1 cellular context compared by ENCODE assay signal in the genomic region with DNA sequence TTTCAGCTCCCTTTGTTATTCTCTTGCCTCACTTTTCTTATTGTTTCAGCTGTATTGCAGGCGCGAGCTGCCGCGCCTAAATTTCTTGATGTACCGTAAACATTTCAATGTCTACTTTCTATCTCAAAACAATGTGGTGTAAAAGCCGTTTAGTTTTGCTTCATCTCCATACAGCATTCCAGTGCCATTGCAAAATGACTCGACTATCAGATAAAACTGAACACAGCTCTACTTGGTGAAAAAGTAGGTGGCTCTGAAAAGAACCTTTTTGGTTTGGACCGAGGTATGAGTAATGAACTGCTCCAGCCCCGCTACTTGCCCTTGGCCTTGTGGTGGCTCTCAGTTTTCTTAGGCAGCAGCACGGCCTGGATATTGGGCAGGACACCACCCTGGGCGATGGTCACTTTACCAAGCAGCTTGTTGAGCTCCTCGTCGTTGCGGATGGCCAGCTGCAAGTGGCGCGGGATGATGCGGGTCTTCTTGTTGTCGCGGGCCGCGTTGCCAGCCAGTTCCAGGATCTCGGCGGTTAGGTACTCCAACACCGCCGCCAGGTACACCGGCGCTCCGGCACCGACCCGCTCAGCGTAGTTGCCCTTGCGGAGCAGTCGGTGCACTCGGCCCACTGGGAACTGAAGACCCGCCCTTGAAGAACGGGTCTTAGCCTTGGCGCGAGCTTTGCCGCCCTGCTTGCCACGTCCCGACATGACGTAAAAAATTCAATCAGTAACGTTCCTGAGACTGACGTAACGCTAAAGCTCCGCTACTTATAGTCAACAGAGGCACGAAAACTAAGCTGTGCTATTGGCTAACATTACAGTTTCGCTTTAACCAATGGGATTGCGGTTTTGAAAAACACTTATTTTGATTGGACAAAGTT.
TF ChIP-seq lines count a peak whose summit lies in the region.

No MANE protein-coding gene starts in this region.

TF ChIP-seq in K562, 482 proteins besides CTCF, POLR2A, EP300 and RAD21 (continued from another document and continues in another):
- TF ChIP-seq, protein P1, sequence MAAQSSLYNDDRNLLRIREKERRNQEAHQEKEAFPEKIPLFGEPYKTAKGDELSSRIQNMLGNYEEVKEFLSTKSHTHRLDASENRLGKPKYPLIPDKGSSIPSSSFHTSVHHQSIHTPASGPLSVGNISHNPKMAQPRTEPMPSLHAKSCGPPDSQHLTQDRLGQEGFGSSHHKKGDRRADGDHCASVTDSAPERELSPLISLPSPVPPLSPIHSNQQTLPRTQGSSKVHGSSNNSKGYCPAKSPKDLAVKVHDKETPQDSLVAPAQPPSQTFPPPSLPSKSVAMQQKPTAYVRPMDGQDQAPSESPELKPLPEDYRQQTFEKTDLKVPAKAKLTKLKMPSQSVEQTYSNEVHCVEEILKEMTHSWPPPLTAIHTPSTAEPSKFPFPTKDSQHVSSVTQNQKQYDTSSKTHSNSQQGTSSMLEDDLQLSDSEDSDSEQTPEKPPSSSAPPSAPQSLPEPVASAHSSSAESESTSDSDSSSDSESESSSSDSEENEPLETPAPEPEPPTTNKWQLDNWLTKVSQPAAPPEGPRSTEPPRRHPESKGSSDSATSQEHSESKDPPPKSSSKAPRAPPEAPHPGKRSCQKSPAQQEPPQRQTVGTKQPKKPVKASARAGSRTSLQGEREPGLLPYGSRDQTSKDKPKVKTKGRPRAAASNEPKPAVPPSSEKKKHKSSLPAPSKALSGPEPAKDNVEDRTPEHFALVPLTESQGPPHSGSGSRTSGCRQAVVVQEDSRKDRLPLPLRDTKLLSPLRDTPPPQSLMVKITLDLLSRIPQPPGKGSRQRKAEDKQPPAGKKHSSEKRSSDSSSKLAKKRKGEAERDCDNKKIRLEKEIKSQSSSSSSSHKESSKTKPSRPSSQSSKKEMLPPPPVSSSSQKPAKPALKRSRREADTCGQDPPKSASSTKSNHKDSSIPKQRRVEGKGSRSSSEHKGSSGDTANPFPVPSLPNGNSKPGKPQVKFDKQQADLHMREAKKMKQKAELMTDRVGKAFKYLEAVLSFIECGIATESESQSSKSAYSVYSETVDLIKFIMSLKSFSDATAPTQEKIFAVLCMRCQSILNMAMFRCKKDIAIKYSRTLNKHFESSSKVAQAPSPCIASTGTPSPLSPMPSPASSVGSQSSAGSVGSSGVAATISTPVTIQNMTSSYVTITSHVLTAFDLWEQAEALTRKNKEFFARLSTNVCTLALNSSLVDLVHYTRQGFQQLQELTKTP (IDR thresholded peaks at IDR 0.05; ENCODE audit: low read depth in 1 of 2, partially characterized antibody in 2 of 2), result peak in 1 of 2 experiments; percentile 77
- TF ChIP-seq ZFX (CRISPR knock-in tag; IDR thresholded peaks at IDR 0.05) (peak; percentile 86), HMGN3 (IDR thresholded peaks at IDR 0.05; ENCODE audit: borderline replicate concordance, extremely low read depth, insufficient read length, low read depth, low read length) (no peak), NFXL1 (CRISPR knock-in tag; IDR thresholded peaks at IDR 0.05) (peak; percentile 50), ZNF121 (CRISPR knock-in tag; conservative IDR thresholded peaks at IDR 0.05) (no peak), ZNF408 (CRISPR knock-in tag; IDR thresholded peaks at IDR 0.05; ENCODE audit: low read depth) (no peak), POLR2G (IDR thresholded peaks at IDR 0.05; ENCODE audit: low read depth, low read length) (peak; percentile 92), RFX7 (CRISPR knock-in tag; IDR thresholded peaks at IDR 0.05) (no peak), DACH1 (IDR thresholded peaks at IDR 0.05; ENCODE audit: partially characterized antibody) (peak; percentile 58), KLF1 (tag; IDR thresholded peaks at IDR 0.05) (no peak; the same call in 1 of the 2 replicates), FOS (IDR thresholded peaks at IDR 0.05; ENCODE audit: extremely low read depth, insufficient read length) (peak; percentile 98), ZNF253 (CRISPR knock-in tag; conservative IDR thresholded peaks at IDR 0.05) (0 out of 2 replicates have a peak, but pooled peaks have one; percentile 19), ZNF133 (CRISPR knock-in tag; IDR thresholded peaks at IDR 0.05) (peak; percentile 72; the same call in 1 of the 2 replicates), MECOM (CRISPR knock-in tag; IDR thresholded peaks at IDR 0.05) (no peak), NFE2L1 (tag; IDR thresholded peaks at IDR 0.05; ENCODE audit: borderline replicate concordance, low read depth) (no peak), DMBX1 (CRISPR knock-in tag; IDR thresholded peaks at IDR 0.05; ENCODE audit: borderline replicate concordance) (peak; percentile 84), HNRNPL (IDR thresholded peaks at IDR 0.05; ENCODE audit: low read depth, low read length) (no peak; the same call in 1 of the 2 replicates), ZNF57 (CRISPR knock-in tag; IDR thresholded peaks at IDR 0.05) (peak; percentile 83), ZNF583 (CRISPR knock-in tag; IDR thresholded peaks at IDR 0.05) (0 out of 2 replicates have a peak, but pooled peaks have one; percentile 44), NFIX (CRISPR knock-in tag; IDR thresholded peaks at IDR 0.05; ENCODE audit: low read depth) (no peak), TBL1XR1 (IDR thresholded peaks at IDR 0.05; ENCODE audit: low read length in 2 of 2) (peak in 1 of 2 experiments; percentile 93; a peak in 3 of 4 replicates), HMG20A (CRISPR knock-in tag; conservative IDR thresholded peaks at IDR 0.05) (0 out of 2 replicates have a peak, but pooled peaks have one; percentile 41), PML (IDR thresholded peaks at IDR 0.05; ENCODE audit: low read length) (peak; percentile 25; the same call in 1 of the 2 replicates), GABPB2 (CRISPR knock-in tag; conservative IDR thresholded peaks at IDR 0.05) (no peak; the same call in 1 of the 2 replicates), BCOR (IDR thresholded peaks at IDR 0.05) (no peak; the same call in 1 of the 2 replicates), CBFA2T2 (conservative IDR thresholded peaks at IDR 0.05) (no peak), POLR3A (IDR thresholded peaks at IDR 0.05; ENCODE audit: borderline replicate concordance, extremely low read depth, insufficient read depth, insufficient read length) (no peak), MTF1 (CRISPR knock-in tag; IDR thresholded peaks at IDR 0.05; ENCODE audit: borderline replicate concordance) (peak; percentile 52; the same call in 1 of the 2 replicates), ZC3H4 (CRISPR knock-in tag; IDR thresholded peaks at IDR 0.05; ENCODE audit: borderline replicate concordance) (peak; percentile 92; the same call in 1 of the 2 replicates), EHMT2 (IDR thresholded peaks at IDR 0.05) (no peak), OTX1 (CRISPR knock-in tag; IDR thresholded peaks at IDR 0.05) (peak; percentile 77), SAFB2 (IDR thresholded peaks at IDR 0.05; ENCODE audit: borderline replicate concordance, low read depth, low read length, severe bottlenecking) (no peak), POLR2AphosphoS5 (IDR thresholded peaks at IDR 0.05; ENCODE audit: control insufficient read depth, insufficient read depth, low read depth, low read length) (no peak), EGR1 (conservative IDR thresholded peaks at IDR 0.05) (no peak)
- TF ChIP-seq, protein P2, sequence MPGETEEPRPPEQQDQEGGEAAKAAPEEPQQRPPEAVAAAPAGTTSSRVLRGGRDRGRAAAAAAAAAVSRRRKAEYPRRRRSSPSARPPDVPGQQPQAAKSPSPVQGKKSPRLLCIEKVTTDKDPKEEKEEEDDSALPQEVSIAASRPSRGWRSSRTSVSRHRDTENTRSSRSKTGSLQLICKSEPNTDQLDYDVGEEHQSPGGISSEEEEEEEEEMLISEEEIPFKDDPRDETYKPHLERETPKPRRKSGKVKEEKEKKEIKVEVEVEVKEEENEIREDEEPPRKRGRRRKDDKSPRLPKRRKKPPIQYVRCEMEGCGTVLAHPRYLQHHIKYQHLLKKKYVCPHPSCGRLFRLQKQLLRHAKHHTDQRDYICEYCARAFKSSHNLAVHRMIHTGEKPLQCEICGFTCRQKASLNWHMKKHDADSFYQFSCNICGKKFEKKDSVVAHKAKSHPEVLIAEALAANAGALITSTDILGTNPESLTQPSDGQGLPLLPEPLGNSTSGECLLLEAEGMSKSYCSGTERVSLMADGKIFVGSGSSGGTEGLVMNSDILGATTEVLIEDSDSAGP (CRISPR knock-in tag; IDR thresholded peaks at IDR 0.05), result no peak
- TF ChIP-seq, protein P3, sequence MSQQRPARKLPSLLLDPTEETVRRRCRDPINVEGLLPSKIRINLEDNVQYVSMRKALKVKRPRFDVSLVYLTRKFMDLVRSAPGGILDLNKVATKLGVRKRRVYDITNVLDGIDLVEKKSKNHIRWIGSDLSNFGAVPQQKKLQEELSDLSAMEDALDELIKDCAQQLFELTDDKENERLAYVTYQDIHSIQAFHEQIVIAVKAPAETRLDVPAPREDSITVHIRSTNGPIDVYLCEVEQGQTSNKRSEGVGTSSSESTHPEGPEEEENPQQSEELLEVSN (IDR thresholded peaks at IDR 0.05; ENCODE audit: borderline replicate concordance in 1 of 2, extremely low read depth in 1 of 2, insufficient read depth in 1 of 2, insufficient read length in 1 of 2, low read depth in 1 of 2, low read length in 1 of 2, poor library complexity in 1 of 2, severe bottlenecking in 1 of 2), result peak; percentile 72 to 80
- TF ChIP-seq, protein P4, sequence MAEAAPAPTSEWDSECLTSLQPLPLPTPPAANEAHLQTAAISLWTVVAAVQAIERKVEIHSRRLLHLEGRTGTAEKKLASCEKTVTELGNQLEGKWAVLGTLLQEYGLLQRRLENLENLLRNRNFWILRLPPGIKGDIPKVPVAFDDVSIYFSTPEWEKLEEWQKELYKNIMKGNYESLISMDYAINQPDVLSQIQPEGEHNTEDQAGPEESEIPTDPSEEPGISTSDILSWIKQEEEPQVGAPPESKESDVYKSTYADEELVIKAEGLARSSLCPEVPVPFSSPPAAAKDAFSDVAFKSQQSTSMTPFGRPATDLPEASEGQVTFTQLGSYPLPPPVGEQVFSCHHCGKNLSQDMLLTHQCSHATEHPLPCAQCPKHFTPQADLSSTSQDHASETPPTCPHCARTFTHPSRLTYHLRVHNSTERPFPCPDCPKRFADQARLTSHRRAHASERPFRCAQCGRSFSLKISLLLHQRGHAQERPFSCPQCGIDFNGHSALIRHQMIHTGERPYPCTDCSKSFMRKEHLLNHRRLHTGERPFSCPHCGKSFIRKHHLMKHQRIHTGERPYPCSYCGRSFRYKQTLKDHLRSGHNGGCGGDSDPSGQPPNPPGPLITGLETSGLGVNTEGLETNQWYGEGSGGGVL (CRISPR knock-in tag; IDR thresholded peaks at IDR 0.05), result no peak
- TF ChIP-seq, protein P5, sequence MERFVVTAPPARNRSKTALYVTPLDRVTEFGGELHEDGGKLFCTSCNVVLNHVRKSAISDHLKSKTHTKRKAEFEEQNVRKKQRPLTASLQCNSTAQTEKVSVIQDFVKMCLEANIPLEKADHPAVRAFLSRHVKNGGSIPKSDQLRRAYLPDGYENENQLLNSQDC (CRISPR knock-in tag; IDR thresholded peaks at IDR 0.05), result no peak; the same call in 1 of the 2 replicates
- TF ChIP-seq, protein P6, sequence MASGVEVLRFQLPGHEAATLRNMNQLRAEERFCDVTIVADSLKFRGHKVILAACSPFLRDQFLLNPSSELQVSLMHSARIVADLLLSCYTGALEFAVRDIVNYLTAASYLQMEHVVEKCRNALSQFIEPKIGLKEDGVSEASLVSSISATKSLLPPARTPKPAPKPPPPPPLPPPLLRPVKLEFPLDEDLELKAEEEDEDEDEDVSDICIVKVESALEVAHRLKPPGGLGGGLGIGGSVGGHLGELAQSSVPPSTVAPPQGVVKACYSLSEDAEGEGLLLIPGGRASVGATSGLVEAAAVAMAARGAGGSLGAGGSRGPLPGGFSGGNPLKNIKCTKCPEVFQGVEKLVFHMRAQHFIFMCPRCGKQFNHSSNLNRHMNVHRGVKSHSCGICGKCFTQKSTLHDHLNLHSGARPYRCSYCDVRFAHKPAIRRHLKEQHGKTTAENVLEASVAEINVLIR (CRISPR knock-in tag; IDR thresholded peaks at IDR 0.05), result peak; percentile 89
- TF ChIP-seq, protein P7, sequence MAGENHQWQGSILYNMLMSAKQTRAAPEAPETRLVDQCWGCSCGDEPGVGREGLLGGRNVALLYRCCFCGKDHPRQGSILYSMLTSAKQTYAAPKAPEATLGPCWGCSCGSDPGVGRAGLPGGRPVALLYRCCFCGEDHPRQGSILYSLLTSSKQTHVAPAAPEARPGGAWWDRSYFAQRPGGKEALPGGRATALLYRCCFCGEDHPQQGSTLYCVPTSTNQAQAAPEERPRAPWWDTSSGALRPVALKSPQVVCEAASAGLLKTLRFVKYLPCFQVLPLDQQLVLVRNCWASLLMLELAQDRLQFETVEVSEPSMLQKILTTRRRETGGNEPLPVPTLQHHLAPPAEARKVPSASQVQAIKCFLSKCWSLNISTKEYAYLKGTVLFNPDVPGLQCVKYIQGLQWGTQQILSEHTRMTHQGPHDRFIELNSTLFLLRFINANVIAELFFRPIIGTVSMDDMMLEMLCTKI (IDR thresholded peaks at IDR 0.05; ENCODE audit: partially characterized antibody), result no peak
- TF ChIP-seq, protein P8, sequence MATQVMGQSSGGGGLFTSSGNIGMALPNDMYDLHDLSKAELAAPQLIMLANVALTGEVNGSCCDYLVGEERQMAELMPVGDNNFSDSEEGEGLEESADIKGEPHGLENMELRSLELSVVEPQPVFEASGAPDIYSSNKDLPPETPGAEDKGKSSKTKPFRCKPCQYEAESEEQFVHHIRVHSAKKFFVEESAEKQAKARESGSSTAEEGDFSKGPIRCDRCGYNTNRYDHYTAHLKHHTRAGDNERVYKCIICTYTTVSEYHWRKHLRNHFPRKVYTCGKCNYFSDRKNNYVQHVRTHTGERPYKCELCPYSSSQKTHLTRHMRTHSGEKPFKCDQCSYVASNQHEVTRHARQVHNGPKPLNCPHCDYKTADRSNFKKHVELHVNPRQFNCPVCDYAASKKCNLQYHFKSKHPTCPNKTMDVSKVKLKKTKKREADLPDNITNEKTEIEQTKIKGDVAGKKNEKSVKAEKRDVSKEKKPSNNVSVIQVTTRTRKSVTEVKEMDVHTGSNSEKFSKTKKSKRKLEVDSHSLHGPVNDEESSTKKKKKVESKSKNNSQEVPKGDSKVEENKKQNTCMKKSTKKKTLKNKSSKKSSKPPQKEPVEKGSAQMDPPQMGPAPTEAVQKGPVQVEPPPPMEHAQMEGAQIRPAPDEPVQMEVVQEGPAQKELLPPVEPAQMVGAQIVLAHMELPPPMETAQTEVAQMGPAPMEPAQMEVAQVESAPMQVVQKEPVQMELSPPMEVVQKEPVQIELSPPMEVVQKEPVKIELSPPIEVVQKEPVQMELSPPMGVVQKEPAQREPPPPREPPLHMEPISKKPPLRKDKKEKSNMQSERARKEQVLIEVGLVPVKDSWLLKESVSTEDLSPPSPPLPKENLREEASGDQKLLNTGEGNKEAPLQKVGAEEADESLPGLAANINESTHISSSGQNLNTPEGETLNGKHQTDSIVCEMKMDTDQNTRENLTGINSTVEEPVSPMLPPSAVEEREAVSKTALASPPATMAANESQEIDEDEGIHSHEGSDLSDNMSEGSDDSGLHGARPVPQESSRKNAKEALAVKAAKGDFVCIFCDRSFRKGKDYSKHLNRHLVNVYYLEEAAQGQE (CRISPR knock-in tag; IDR thresholded peaks at IDR 0.05; ENCODE audit: low read depth), result 0 out of 2 replicates have a peak, but pooled peaks have one; percentile 23
- TF ChIP-seq, protein P9, sequence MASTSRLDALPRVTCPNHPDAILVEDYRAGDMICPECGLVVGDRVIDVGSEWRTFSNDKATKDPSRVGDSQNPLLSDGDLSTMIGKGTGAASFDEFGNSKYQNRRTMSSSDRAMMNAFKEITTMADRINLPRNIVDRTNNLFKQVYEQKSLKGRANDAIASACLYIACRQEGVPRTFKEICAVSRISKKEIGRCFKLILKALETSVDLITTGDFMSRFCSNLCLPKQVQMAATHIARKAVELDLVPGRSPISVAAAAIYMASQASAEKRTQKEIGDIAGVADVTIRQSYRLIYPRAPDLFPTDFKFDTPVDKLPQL (IDR thresholded peaks at IDR 0.05; ENCODE audit: extremely low read depth, insufficient read length), result peak; percentile 79
